Comparison of ENCODE assay signal across 2 cellular contexts in genomic region chr17:80874866-80875445, GRCh38.
TF ChIP-seq lines count a peak whose summit lies in the region.

No MANE protein-coding gene starts in this region.

TF ChIP-seq in HepG2, 621 proteins besides CTCF, POLR2A, EP300 and RAD21 (continued from another document):
- TF ChIP-seq, protein P1, sequence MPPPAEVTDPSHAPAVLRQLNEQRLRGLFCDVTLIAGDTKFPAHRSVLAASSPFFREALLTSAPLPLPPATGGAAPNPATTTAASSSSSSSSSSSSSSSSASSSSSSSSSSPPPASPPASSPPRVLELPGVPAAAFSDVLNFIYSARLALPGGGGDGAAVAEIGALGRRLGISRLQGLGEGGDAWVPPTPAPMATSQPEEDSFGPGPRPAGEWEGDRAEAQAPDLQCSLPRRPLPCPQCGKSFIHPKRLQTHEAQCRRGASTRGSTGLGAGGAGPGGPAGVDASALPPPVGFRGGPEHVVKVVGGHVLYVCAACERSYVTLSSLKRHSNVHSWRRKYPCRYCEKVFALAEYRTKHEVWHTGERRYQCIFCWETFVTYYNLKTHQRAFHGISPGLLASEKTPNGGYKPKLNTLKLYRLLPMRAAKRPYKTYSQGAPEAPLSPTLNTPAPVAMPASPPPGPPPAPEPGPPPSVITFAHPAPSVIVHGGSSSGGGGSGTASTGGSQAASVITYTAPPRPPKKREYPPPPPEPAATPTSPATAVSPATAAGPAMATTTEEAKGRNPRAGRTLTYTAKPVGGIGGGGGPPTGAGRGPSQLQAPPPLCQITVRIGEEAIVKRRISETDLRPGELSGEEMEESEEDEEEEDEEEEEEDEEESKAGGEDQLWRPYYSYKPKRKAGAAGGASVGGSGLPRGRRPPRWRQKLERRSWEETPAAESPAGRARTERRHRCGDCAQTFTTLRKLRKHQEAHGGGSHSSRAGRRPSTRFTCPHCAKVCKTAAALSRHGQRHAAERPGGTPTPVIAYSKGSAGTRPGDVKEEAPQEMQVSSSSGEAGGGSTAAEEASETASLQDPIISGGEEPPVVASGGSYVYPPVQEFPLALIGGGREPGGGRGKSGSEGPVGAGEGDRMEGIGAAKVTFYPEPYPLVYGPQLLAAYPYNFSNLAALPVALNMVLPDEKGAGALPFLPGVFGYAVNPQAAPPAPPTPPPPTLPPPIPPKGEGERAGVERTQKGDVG (CRISPR knock-in tag; IDR thresholded peaks at IDR 0.05; ENCODE audit: borderline replicate concordance), result no peak
- TF ChIP-seq SETDB1 (CRISPR knock-in tag; IDR thresholded peaks at IDR 0.05; ENCODE audit: borderline replicate concordance) (no peak), CHD2 (IDR thresholded peaks at IDR 0.05; ENCODE audit: low read depth, low read length) (no peak), ZNF296 (CRISPR knock-in tag; conservative IDR thresholded peaks at IDR 0.05) (no peak), XBP1 (CRISPR knock-in tag; IDR thresholded peaks at IDR 0.05) (no peak)
- TF ChIP-seq, protein P2, sequence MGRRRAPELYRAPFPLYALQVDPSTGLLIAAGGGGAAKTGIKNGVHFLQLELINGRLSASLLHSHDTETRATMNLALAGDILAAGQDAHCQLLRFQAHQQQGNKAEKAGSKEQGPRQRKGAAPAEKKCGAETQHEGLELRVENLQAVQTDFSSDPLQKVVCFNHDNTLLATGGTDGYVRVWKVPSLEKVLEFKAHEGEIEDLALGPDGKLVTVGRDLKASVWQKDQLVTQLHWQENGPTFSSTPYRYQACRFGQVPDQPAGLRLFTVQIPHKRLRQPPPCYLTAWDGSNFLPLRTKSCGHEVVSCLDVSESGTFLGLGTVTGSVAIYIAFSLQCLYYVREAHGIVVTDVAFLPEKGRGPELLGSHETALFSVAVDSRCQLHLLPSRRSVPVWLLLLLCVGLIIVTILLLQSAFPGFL (CRISPR knock-in tag; IDR thresholded peaks at IDR 0.05), result no peak

TF ChIP-seq in WTC11, 78 proteins besides CTCF, POLR2A, EP300 and RAD21 (continued from another document):
- TF ChIP-seq ZNF425 (CRISPR knock-in tag; conservative IDR thresholded peaks at IDR 0.05), result no peak
- TF ChIP-seq STAT6 (CRISPR knock-in tag; conservative IDR thresholded peaks at IDR 0.05; ENCODE audit: low read depth), result no peak
- no peak for TF ChIP-seq KAT7 (CRISPR knock-in tag; IDR thresholded peaks at IDR 0.05; ENCODE audit: borderline replicate concordance)
- TF ChIP-seq ATF3 (CRISPR knock-in tag; conservative IDR thresholded peaks at IDR 0.05), result no peak
- TF ChIP-seq, protein P3, sequence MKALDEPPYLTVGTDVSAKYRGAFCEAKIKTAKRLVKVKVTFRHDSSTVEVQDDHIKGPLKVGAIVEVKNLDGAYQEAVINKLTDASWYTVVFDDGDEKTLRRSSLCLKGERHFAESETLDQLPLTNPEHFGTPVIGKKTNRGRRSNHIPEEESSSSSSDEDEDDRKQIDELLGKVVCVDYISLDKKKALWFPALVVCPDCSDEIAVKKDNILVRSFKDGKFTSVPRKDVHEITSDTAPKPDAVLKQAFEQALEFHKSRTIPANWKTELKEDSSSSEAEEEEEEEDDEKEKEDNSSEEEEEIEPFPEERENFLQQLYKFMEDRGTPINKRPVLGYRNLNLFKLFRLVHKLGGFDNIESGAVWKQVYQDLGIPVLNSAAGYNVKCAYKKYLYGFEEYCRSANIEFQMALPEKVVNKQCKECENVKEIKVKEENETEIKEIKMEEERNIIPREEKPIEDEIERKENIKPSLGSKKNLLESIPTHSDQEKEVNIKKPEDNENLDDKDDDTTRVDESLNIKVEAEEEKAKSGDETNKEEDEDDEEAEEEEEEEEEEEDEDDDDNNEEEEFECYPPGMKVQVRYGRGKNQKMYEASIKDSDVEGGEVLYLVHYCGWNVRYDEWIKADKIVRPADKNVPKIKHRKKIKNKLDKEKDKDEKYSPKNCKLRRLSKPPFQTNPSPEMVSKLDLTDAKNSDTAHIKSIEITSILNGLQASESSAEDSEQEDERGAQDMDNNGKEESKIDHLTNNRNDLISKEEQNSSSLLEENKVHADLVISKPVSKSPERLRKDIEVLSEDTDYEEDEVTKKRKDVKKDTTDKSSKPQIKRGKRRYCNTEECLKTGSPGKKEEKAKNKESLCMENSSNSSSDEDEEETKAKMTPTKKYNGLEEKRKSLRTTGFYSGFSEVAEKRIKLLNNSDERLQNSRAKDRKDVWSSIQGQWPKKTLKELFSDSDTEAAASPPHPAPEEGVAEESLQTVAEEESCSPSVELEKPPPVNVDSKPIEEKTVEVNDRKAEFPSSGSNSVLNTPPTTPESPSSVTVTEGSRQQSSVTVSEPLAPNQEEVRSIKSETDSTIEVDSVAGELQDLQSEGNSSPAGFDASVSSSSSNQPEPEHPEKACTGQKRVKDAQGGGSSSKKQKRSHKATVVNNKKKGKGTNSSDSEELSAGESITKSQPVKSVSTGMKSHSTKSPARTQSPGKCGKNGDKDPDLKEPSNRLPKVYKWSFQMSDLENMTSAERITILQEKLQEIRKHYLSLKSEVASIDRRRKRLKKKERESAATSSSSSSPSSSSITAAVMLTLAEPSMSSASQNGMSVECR (CRISPR knock-in tag; IDR thresholded peaks at IDR 0.05; ENCODE audit: borderline replicate concordance), result no peak
- TF ChIP-seq GTF2I (CRISPR knock-in tag; conservative IDR thresholded peaks at IDR 0.05), result no peak
- no peak for TF ChIP-seq SOX15 (CRISPR knock-in tag; IDR thresholded peaks at IDR 0.05)
